Comparison of ENCODE assay signal across 1 cellular context in the genomic region with DNA sequence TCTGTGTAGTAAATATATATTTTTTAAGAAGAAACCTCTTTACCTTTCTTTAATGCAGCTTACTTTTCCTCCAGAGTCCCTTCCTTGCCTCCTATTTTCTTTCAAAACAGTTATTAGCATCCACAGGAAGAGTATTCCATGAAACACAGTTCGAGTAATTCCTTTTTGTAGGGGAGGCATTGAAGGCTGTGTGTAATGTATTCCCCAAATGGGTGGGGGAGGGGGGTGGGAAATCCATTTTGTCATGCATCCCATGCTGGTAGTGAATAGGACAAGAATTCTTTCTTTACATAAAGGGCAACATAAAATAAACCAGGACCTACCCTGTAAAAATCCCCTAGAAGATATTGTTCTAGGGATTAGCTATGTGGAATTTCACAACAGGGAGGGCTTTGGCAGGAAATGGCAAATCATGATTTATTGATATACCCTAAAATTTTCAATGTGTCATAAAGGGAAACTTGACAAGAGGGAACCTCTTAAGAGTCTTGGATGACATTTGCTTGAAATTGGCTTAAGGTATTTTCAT.
TF ChIP-seq lines count a peak whose summit lies in the region.

No MANE protein-coding gene starts in this region.

TF ChIP-seq in H1, 55 proteins besides CTCF, POLR2A, EP300 and RAD21:
- no peak for TF ChIP-seq SIN3A (conservative IDR thresholded peaks at IDR 0.05 in 1 of 2, IDR thresholded peaks at IDR 0.05 in 1 of 2; ENCODE audit: low read depth in 1 of 2, low read length in 2 of 2)
- no peak for TF ChIP-seq MAFK (IDR thresholded peaks at IDR 0.05; ENCODE audit: low read depth, low read length)
- no peak for TF ChIP-seq TCF12 (IDR thresholded peaks at IDR 0.05; ENCODE audit: low read depth, low read length)
- TF ChIP-seq SP4 (IDR thresholded peaks at IDR 0.05; ENCODE audit: low read length): no peak
- no peak for TF ChIP-seq SP2 (IDR thresholded peaks at IDR 0.05; ENCODE audit: low read length)
- no peak for TF ChIP-seq CREB1 (IDR thresholded peaks at IDR 0.05)
- TF ChIP-seq GTF2F1 (IDR thresholded peaks at IDR 0.05; ENCODE audit: borderline replicate concordance, low read depth, low read length): no peak
- no peak for TF ChIP-seq GABPA (IDR thresholded peaks at IDR 0.05; ENCODE audit: borderline replicate concordance, insufficient read depth, low read length)
- TF ChIP-seq SP1 (IDR thresholded peaks at IDR 0.05; ENCODE audit: low read depth, low read length): no peak
- no peak for TF ChIP-seq CBX8 (IDR thresholded peaks at IDR 0.05; ENCODE audit: borderline replicate concordance, low read depth, low read length)
